In genomic region chr15:42140383-42141070, GRCh38 we compare ENCODE assay signal across 17 cellular contexts. TPM values are rescaled to one million over a fixed set of nuclear protein-coding genes. Genes with fewer than 3 reads are reported as not detected.
"Had no signal": no experiment of that assay in that cellular context is flagged by ENCODE, and none has a peak within 500 bp of the region (broad histone marks: within the 10 kb centered on the region; RNA-seq: fewer than 3 reads in every experiment).

No MANE protein-coding gene starts in this region.

- H3K4me1 ChIP-seq: gastroesophageal sphincter, tibial nerve had no signal

- H3K9me3 ChIP-seq: gastroesophageal sphincter, ovary, tibial nerve had no signal

- H3K27me3 ChIP-seq: ovary, tibial nerve had no signal

- ATAC-seq: gastroesophageal sphincter; stimulated activated effector memory CD8-positive, alpha-beta T cell treated with anti-CD3 and anti-CD28 coated beads, Interleukin-12 subunit alpha, Interleukin-12 subunit beta, amount 100 ng/mL, for 72 hours had no signal

- H3K36me3 ChIP-seq: gastroesophageal sphincter, ovary, tibial nerve had no signal

- H3K4me3 ChIP-seq: gastroesophageal sphincter, lung, ovary, skin epidermis, tibial nerve had no signal

- H3K27ac ChIP-seq: gastroesophageal sphincter, ovary, skin epidermis, tibial nerve had no signal

- DNase-seq: activated B cell treated with CpG ODN at 0.5 μM for 24 hours; activated gamma-delta T cell treated with Interleukin-2 at 50 U/mL for 16 hours; activated T-cell treated with anti-CD3 and anti-CD28 coated beads, Interleukin-2, amount 50 U/mL, for 24 hours; caudate nucleus; cortex of kidney; effector CD8-positive, alpha-beta T cell; hypothalamus had no signal

RNA-seq across cellular contexts. Expression of gene PLA2G4F, which starts 15.9 kb away (rescaled TPM):
- total RNA-seq: activated B cell treated with CpG ODN at 0.5 μM for 24 hours, SK-MEL-5, tibial nerve had no signal
- polyA plus RNA-seq: neural cell had no signal

RNA-seq across cellular contexts. Expression of gene PLA2G4D, which starts 46.2 kb away (rescaled TPM):
- total RNA-seq: activated B cell treated with CpG ODN at 0.5 μM for 24 hours, epithelial cell of proximal tubule, gastroesophageal sphincter, renal cortical epithelial cell, SK-MEL-5, tibial nerve had no signal
- polyA plus RNA-seq: neural cell, ovary had no signal
